Comparison of ENCODE assay signal across 13 cellular contexts in genomic region chr4:1232661-1233621, GRCh38. TPM values are rescaled to one million over a fixed set of nuclear protein-coding genes. Genes with fewer than 3 reads are reported as not detected.
A peak's percentile ranks its signal among the peaks of the same experiment; 100 is the strongest.
DNase-seq lines count a peak whose midpoint lies in the region; ATAC-seq, FAIRE-seq and TF ChIP-seq lines count a peak whose summit lies in the region.
"Had no signal": no experiment of that assay in that cellular context is flagged by ENCODE, and none has a peak within 500 bp of the region (broad histone marks: within the 10 kb centered on the region; RNA-seq: fewer than 3 reads in every experiment).

No MANE protein-coding gene starts in this region.

- H3K27ac ChIP-seq in GM23338 (ENCODE audit: low read depth), result no peak overlapping the region
- H3K27ac ChIP-seq in hepatocyte, result peak overlapping the region; percentile 80
- H3K27ac ChIP-seq: thoracic aorta had no signal

- in situ Hi-C loops in astrocyte of the spinal cord (cut with HindIII; ENCODE audit: low sequenced_read_pairs), result no loop called here

- peaks cover 5% of the 10 kb centered on the region; the same call in 1 of the 2 replicates for H3K79me2 ChIP-seq in GM23338 (replicated peaks; ENCODE audit: insufficient read depth)
- peaks cover 35% of the 10 kb centered on the region for H3K79me2 ChIP-seq in hepatocyte

- H2AFZ ChIP-seq in GM23338 (no peak overlapping the region), hepatocyte (no peak overlapping the region)

- no peak overlapping the region for H3K4me3 Mint-ChIP-seq in GM23338
- H3K4me3 Mint-ChIP-seq: CD8-positive, alpha-beta memory T cell had no signal

- H3K4me2 ChIP-seq in GM23338, result no peak overlapping the region
- no peak overlapping the region for H3K4me2 ChIP-seq in hepatocyte

- WGBS in hepatocyte (ENCODE audit: low lambda C conversion rate, missing lambda C conversion rate), result 84% methylated on average over 32 of the region's 32 CpGs

- H3K4me1 ChIP-seq in GM23338 (ENCODE audit: insufficient read depth), result no peaks in the 10 kb centered on the region
- peaks cover 14% of the 10 kb centered on the region for H3K4me1 ChIP-seq in hepatocyte (ENCODE audit: insufficient read depth)

- no peaks in the 10 kb centered on the region for H3K27me3 ChIP-seq in GM23338 (ENCODE audit: insufficient read depth)
- H3K27me3 ChIP-seq in hepatocyte, result no peaks in the 10 kb centered on the region

- DNase-seq in GM23338 (ENCODE audit: low spot score) (peak; percentile 50), astrocyte of the spinal cord (ENCODE audit: low read depth, low spot score) (peak; percentile 71), hepatocyte (ENCODE audit: low spot score) (peak; percentile 66), pulmonary artery endothelial cell (ENCODE audit: low read depth, low spot score) (peak; percentile 90), GM19239 (ENCODE audit: insufficient read length, low spot score) (no peak)
- DNase-seq in activated CD4-positive, alpha-beta T cell treated with anti-CD3 and anti-CD28 coated beads for 4 hours, result no peak
- DNase-seq: activated effector memory CD4-positive, alpha-beta T cell treated with Interleukin-2 at 50 U/mL for 16 hours; MV-4-11; NK-92 treated with Interleukin-12 subunit alpha and Interleukin-12 subunit beta, amount 100 ng/mL, for 24 hours had no signal

- H3K36me3 ChIP-seq in GM23338 (ENCODE audit: insufficient read depth), result peaks cover 1% of the 10 kb centered on the region; the same call in 1 of the 2 replicates
- no peaks in the 10 kb centered on the region for H3K36me3 ChIP-seq in hepatocyte (replicated peaks; ENCODE audit: insufficient read depth, low read depth)

- H3K9me2 ChIP-seq in GM23338 (ENCODE audit: insufficient read depth) (no peaks in the 10 kb centered on the region), hepatocyte (replicated peaks; ENCODE audit: insufficient read depth) (no peaks in the 10 kb centered on the region)

- H3F3A ChIP-seq in GM23338 (replicated peaks; ENCODE audit: low read depth), result 0 out of 2 replicates have a peak, but pooled peaks cover 2% of the 10 kb centered on the region

- peaks cover 6% of the 10 kb centered on the region for H4K20me1 ChIP-seq in GM23338 (replicated peaks; ENCODE audit: insufficient read depth)
- peaks cover 30% of the 10 kb centered on the region for H4K20me1 ChIP-seq in hepatocyte (ENCODE audit: insufficient read depth, poor library complexity, severe bottlenecking)

- H3K4me3 ChIP-seq in GM23338 (no peak overlapping the region), astrocyte of the spinal cord (ENCODE audit: low read depth, low read length) (no peak overlapping the region), hepatocyte (no peak overlapping the region)
- H3K4me3 ChIP-seq: thoracic aorta had no signal

- peaks cover 2% of the 10 kb centered on the region for H3K27me3 Mint-ChIP-seq in GM23338 (ENCODE audit: insufficient read depth, low read depth, poor library complexity)
- H3K27me3 Mint-ChIP-seq: CD8-positive, alpha-beta memory T cell had no signal

- FAIRE-seq in GM19239 (lab: Jason Lieb, UNC), result no peak

- no peak for TF ChIP-seq CTCF in GM23338 (conservative IDR thresholded peaks at IDR 0.05; ENCODE audit: low read depth in 2 of 2)
- no peak for TF ChIP-seq CTCF in astrocyte of the spinal cord (IDR thresholded peaks at IDR 0.05; ENCODE audit: low read depth, low read length)
- no peak for TF ChIP-seq CTCF in hepatocyte (IDR thresholded peaks at IDR 0.05; ENCODE audit: poor library complexity)

- no peaks in the 10 kb centered on the region for H3K9me3 Mint-ChIP-seq in GM23338
- H3K9me3 Mint-ChIP-seq: CD8-positive, alpha-beta memory T cell had no signal

- no peaks in the 10 kb centered on the region for H3K9me3 ChIP-seq in hepatocyte (ENCODE audit: low read depth)
- H3K9me3 ChIP-seq: thoracic aorta had no signal

- H3K36me3 Mint-ChIP-seq in GM23338 (ENCODE audit: low read depth), result peaks cover 68% of the 10 kb centered on the region

- ATAC-seq in GM23338 (no peak), HG02610 (IDR thresholded peaks at IDR 0.05; ENCODE audit: unreplicated experiment) (no peak), GM21526 (IDR thresholded peaks at IDR 0.05; ENCODE audit: low FRiP score, unreplicated experiment) (no peak)

- H3K27ac Mint-ChIP-seq in GM23338, result peak overlapping the region; percentile 23; the same call in 1 of the 2 replicates

- no peaks in the 10 kb centered on the region for H3K4me1 Mint-ChIP-seq in GM23338

TF ChIP-seq in GM23338, 12 proteins besides CTCF, POLR2A, EP300 and RAD21 (continues in another document):
- TF ChIP-seq, protein P1, sequence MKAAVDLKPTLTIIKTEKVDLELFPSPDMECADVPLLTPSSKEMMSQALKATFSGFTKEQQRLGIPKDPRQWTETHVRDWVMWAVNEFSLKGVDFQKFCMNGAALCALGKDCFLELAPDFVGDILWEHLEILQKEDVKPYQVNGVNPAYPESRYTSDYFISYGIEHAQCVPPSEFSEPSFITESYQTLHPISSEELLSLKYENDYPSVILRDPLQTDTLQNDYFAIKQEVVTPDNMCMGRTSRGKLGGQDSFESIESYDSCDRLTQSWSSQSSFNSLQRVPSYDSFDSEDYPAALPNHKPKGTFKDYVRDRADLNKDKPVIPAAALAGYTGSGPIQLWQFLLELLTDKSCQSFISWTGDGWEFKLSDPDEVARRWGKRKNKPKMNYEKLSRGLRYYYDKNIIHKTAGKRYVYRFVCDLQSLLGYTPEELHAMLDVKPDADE (IDR thresholded peaks at IDR 0.05), result no peak
- TF ChIP-seq, protein P2, sequence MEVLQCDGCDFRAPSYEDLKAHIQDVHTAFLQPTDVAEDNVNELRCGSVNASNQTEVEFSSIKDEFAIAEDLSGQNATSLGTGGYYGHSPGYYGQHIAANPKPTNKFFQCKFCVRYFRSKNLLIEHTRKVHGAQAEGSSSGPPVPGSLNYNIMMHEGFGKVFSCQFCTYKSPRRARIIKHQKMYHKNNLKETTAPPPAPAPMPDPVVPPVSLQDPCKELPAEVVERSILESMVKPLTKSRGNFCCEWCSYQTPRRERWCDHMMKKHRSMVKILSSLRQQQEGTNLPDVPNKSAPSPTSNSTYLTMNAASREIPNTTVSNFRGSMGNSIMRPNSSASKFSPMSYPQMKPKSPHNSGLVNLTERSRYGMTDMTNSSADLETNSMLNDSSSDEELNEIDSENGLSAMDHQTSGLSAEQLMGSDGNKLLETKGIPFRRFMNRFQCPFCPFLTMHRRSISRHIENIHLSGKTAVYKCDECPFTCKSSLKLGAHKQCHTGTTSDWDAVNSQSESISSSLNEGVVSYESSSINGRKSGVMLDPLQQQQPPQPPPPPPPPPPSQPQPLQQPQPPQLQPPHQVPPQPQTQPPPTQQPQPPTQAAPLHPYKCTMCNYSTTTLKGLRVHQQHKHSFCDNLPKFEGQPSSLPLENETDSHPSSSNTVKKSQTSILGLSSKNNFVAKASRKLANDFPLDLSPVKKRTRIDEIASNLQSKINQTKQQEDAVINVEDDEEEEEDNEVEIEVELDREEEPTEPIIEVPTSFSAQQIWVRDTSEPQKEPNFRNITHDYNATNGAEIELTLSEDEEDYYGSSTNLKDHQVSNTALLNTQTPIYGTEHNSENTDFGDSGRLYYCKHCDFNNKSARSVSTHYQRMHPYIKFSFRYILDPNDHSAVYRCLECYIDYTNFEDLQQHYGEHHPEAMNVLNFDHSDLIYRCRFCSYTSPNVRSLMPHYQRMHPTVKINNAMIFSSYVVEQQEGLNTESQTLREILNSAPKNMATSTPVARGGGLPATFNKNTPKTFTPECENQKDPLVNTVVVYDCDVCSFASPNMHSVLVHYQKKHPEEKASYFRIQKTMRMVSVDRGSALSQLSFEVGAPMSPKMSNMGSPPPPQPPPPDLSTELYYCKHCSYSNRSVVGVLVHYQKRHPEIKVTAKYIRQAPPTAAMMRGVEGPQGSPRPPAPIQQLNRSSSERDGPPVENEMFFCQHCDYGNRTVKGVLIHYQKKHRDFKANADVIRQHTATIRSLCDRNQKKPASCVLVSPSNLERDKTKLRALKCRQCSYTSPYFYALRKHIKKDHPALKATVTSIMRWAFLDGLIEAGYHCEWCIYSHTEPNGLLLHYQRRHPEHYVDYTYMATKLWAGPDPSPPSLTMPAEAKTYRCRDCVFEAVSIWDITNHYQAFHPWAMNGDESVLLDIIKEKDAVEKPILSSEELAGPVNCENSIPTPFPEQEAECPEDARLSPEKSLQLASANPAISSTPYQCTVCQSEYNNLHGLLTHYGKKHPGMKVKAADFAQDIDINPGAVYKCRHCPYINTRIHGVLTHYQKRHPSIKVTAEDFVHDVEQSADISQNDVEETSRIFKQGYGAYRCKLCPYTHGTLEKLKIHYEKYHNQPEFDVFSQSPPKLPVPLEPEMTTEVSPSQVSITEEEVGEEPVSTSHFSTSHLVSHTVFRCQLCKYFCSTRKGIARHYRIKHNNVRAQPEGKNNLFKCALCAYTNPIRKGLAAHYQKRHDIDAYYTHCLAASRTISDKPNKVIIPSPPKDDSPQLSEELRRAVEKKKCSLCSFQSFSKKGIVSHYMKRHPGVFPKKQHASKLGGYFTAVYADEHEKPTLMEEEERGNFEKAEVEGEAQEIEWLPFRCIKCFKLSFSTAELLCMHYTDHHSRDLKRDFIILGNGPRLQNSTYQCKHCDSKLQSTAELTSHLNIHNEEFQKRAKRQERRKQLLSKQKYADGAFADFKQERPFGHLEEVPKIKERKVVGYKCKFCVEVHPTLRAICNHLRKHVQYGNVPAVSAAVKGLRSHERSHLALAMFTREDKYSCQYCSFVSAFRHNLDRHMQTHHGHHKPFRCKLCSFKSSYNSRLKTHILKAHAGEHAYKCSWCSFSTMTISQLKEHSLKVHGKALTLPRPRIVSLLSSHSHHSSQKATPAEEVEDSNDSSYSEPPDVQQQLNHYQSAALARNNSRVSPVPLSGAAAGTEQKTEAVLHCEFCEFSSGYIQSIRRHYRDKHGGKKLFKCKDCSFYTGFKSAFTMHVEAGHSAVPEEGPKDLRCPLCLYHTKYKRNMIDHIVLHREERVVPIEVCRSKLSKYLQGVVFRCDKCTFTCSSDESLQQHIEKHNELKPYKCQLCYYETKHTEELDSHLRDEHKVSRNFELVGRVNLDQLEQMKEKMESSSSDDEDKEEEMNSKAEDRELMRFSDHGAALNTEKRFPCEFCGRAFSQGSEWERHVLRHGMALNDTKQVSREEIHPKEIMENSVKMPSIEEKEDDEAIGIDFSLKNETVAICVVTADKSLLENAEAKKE (CRISPR knock-in tag; IDR thresholded peaks at IDR 0.05), result no peak
- TF ChIP-seq EZH2 (IDR thresholded peaks at IDR 0.05; ENCODE audit: low read depth, unreplicated experiment) (no peak), EZH2phosphoT487 (IDR thresholded peaks at IDR 0.05; ENCODE audit: unreplicated experiment) (no peak), STAT1 (IDR thresholded peaks at IDR 0.05; ENCODE audit: unreplicated experiment) (no peak)

RNA-seq across cellular contexts. Expression of gene CTBP1, which starts 16.0 kb away (rescaled TPM):
- 125 and 192 TPM in 2 replicates for total RNA-seq in GM23338 (2014; rRNA removed; shearing (Covaris generic))
- polyA plus RNA-seq in GM23338 (2016; fragmentation: Nextera tagmentation; extraction: Ambion mirVana) (74.0 and 89.2 TPM in 2 replicates), hepatocyte (147 and 179 TPM in 2 replicates)
- total RNA-seq in hepatocyte (129 and 169 TPM in 2 replicates), pulmonary artery endothelial cell (249 and 279 TPM in 2 replicates)

RNA-seq across cellular contexts. Expression of gene MAEA, which starts 56.8 kb away (rescaled TPM):
- total RNA-seq in GM23338 (2014; rRNA removed; shearing (Covaris generic)), result 99.0 and 120 TPM in 2 replicates
- 48.3 and 49.8 TPM in 2 replicates for polyA plus RNA-seq in GM23338 (2016; fragmentation: Nextera tagmentation; extraction: Ambion mirVana)
- 63.8 and 66.6 TPM in 2 replicates for total RNA-seq in hepatocyte
- 69.6 and 73.2 TPM in 2 replicates for polyA plus RNA-seq in hepatocyte
- 54.7 and 57.1 TPM in 2 replicates for total RNA-seq in pulmonary artery endothelial cell

Comparison
In these comparisons a context has a peak if more than half of its experiments do, and no peak if none do; other contexts are left out.
1. DNase-seq: peak in GM23338 (single experiment), astrocyte of the spinal cord (single experiment), hepatocyte (single experiment) and pulmonary artery endothelial cell (single experiment); none in activated CD4-positive, alpha-beta T cell treated with anti-CD3 and anti-CD28 coated beads for 4 hours (0 of 2) and GM19239 (single experiment).